In genomic region chr2:200079356-200079755, GRCh38 we compare ENCODE assay signal across 24 cellular contexts.
DNase-seq lines count a peak whose midpoint lies in the region; ATAC-seq, FAIRE-seq and TF ChIP-seq lines count a peak whose summit lies in the region.
"Had no signal": no experiment of that assay in that cellular context is flagged by ENCODE, and none has a peak within 500 bp of the region (broad histone marks: within the 10 kb centered on the region; RNA-seq: fewer than 3 reads in every experiment).

No MANE protein-coding gene starts in this region.

- H4K20me1 ChIP-seq in H1 (replicated peaks in 1 of 2; ENCODE audit: control insufficient read depth in 1 of 2, insufficient read depth in 2 of 2, low read length in 2 of 2): no peaks in the 10 kb centered on the region
- H4K20me1 ChIP-seq: BLaER1 had no signal

- no peak overlapping the region for H2AK5ac ChIP-seq in H1 (ENCODE audit: low read depth, low read length)

- no peak overlapping the region for H2BK120ac ChIP-seq in H1 (replicated peaks; ENCODE audit: low read depth, low read length)

- no peak overlapping the region for H4K91ac ChIP-seq in H1 (replicated peaks; ENCODE audit: insufficient read length, low read length)

- POLR2A ChIA-PET in HEK293 (lab: Yijun Ruan, JAX) (no interaction called here), WTC11 (lab: Charles Lee) (interaction anchor here (0.6 kb wide), 1 partner anchor 236 kb away, joined by 3 read pairs; no protein-coding TSS in a partner anchor), H1 (lab: Charles Lee; ENCODE audit: partially characterized antibody) (no interaction called here)

- no peak overlapping the region for H3K4me2 ChIP-seq in H1 (ENCODE audit: insufficient read depth in 1 of 2, low read depth in 2 of 2, low read length in 2 of 2)
- H3K4me2 ChIP-seq: BLaER1 had no signal

- no peak overlapping the region for H3K27ac ChIP-seq in HEK293 (ENCODE audit: extremely low read depth, low read depth, low read length)
- H3K27ac ChIP-seq in H1 (ENCODE audit: low read depth, low read length): no peak overlapping the region
- H3K27ac ChIP-seq: 22Rv1, BLaER1 had no signal

- H3K4me3 ChIP-seq in HEK293 (ENCODE audit: low read depth, low read length) (no peak overlapping the region), H1 (ENCODE audit: extremely low read depth in 1 of 4, insufficient read depth in 2 of 4, low read depth in 3 of 4, low read length in 4 of 4) (no peak overlapping the region)
- H3K4me3 ChIP-seq: BLaER1, GM12878 had no signal

- no peak overlapping the region for H3K27ac Mint-ChIP-seq in WTC11
- H3K27ac Mint-ChIP-seq in stimulated activated naive B cell treated with anti-CD40 and anti-IgM and Interleukin-4, amounts not matched to agents 10 μg/mL and 1 μg/mL and 100 μg/mL, for 72 hours: no peak overlapping the region
- H3K27ac Mint-ChIP-seq: CD14-positive monocyte; CD4-positive, alpha-beta memory T cell; CD4-positive, CD25-positive, alpha-beta regulatory T cell; CD8-positive, alpha-beta memory T cell had no signal

- H4K8ac ChIP-seq in H1 (ENCODE audit: extremely low read depth, insufficient read depth, low read length): no peak overlapping the region

- H3K14ac ChIP-seq in H1 (ENCODE audit: insufficient read length): no peak overlapping the region

- H3K23me2 ChIP-seq in H1 (ENCODE audit: low read depth, low read length): no peaks in the 10 kb centered on the region

- no peaks in the 10 kb centered on the region for H3K27me3 Mint-ChIP-seq in WTC11 (ENCODE audit: low read depth)
- peaks cover 0 to 8% of the 10 kb centered on the region in 2 donors for H3K27me3 Mint-ChIP-seq in stimulated activated naive B cell treated with anti-CD40 and anti-IgM and Interleukin-4, amounts not matched to agents 10 μg/mL and 1 μg/mL and 100 μg/mL, for 72 hours

- 89% methylated on average over 2 of the region's 2 CpGs; no CpG with 5 or more reads in 1 of the 2 experiments for WGBS in H1 (ENCODE audit: extremely low coverage in 1 of 2, insufficient coverage in 1 of 2, insufficient read length in 1 of 2, insufficient replicate concordance in 2 of 2, low coverage in 1 of 2, low lambda C conversion rate in 2 of 2, missing lambda C conversion rate in 1 of 2), 2 experiments

- no peak for FAIRE-seq in H1 (lab: Jason Lieb, UNC)
- FAIRE-seq: A204.1, GM12878, GM12892, GM18507 had no signal

- no peak overlapping the region for H3K9ac ChIP-seq in H1 (replicated peaks in 1 of 4; ENCODE audit: extremely low read depth in 1 of 4, low read depth in 3 of 4, low read length in 3 of 4)
- H3K9ac ChIP-seq: BLaER1 had no signal

- CTCF ChIA-PET in HEK293 (lab: Yijun Ruan, JAX) (interaction anchor here (0.5 to 0.6 kb wide), 2 partner anchors 409 to 1655 kb away, joined by 3 to 4 read pairs; no protein-coding TSS in a partner anchor), WTC11 (lab: Charles Lee) (no interaction called here), H1 (lab: Charles Lee; ENCODE audit: partially characterized antibody) (interaction anchor here (0.6 to 1.3 kb wide), 3 partner anchors 25 to 397 kb away, joined by 3 read pairs; no protein-coding TSS in a partner anchor)

- no peak for ATAC-seq in WTC11
- no peak for ATAC-seq in stimulated activated naive B cell treated with anti-CD40 and anti-IgM and Interleukin-4, amounts not matched to agents 10 μg/mL and 1 μg/mL and 100 μg/mL, for 72 hours (replicated peaks)
- no peak for ATAC-seq in HG02970 (IDR thresholded peaks at IDR 0.05; ENCODE audit: low FRiP score, unreplicated experiment)
- ATAC-seq: GM12878 had no signal

- DNase-seq in WTC11 (ENCODE audit: low spot score) (no peak), H1 (ENCODE audit: low read depth in 1 of 2, low spot score in 2 of 2) (no peak)
- DNase-seq in stimulated activated naive B cell treated with anti-CD40 and anti-IgM and Interleukin-4, amounts not matched to agents 10 μg/mL and 1 μg/mL and 100 μg/mL, for 72 hours: no peak
- DNase-seq: ACHN; BE2C; C1 segment of cervical spinal cord; CD4-positive, alpha-beta memory T cell; CD4-positive, CD25-positive, alpha-beta regulatory T cell; CD8-positive, alpha-beta memory T cell; COR-L47; DMS 273 treated with DMSO at 0.1 percent for 48 hours; DMS79; DND-41; EL; GDM1 had no signal

- TF ChIP-seq RAD21 in H1 (IDR thresholded peaks at IDR 0.05 in 1 of 2, conservative IDR thresholded peaks at IDR 0.05 in 1 of 2; ENCODE audit: low read depth in 2 of 2, low read length in 2 of 2): no peak

- no peak for TF ChIP-seq CTCF in HEK293 (tag by site-specific recombination; IDR thresholded peaks at IDR 0.05)
- no peak for TF ChIP-seq CTCF in WTC11 (IDR thresholded peaks at IDR 0.05)
- TF ChIP-seq CTCF in H1 (IDR thresholded peaks at IDR 0.05; ENCODE audit: control extremely low read depth in 1 of 3, insufficient read depth in 1 of 3, low read depth in 1 of 3, low read length in 3 of 3): no peak

- no peak overlapping the region for H2AFZ ChIP-seq in H1 (ENCODE audit: low read length)

- peaks cover 18% of the 10 kb centered on the region for H3K4me1 Mint-ChIP-seq in WTC11
- H3K4me1 Mint-ChIP-seq in stimulated activated naive B cell treated with anti-CD40 and anti-IgM and Interleukin-4, amounts not matched to agents 10 μg/mL and 1 μg/mL and 100 μg/mL, for 72 hours: no peaks in the 10 kb centered on the region
- H3K4me1 Mint-ChIP-seq: CD14-positive monocyte; CD4-positive, alpha-beta memory T cell; CD4-positive, CD25-positive, alpha-beta regulatory T cell; CD8-positive, alpha-beta memory T cell had no signal

- no peak overlapping the region for H2BK12ac ChIP-seq in H1 (ENCODE audit: low read depth, low read length)

- no peak overlapping the region for H3K56ac ChIP-seq in H1 (replicated peaks; ENCODE audit: insufficient read length, low read depth, low read length)

- no peak overlapping the region for H3K4me3 Mint-ChIP-seq in WTC11
- no peak overlapping the region for H3K4me3 Mint-ChIP-seq in stimulated activated naive B cell treated with anti-CD40 and anti-IgM and Interleukin-4, amounts not matched to agents 10 μg/mL and 1 μg/mL and 100 μg/mL, for 72 hours
- H3K4me3 Mint-ChIP-seq: CD14-positive monocyte; CD4-positive, alpha-beta memory T cell; CD4-positive, CD25-positive, alpha-beta regulatory T cell; CD8-positive, alpha-beta memory T cell had no signal

- H3K9me3 ChIP-seq in HEK293 (ENCODE audit: control insufficient read depth, insufficient read depth, low read depth, low read length) (no peaks in the 10 kb centered on the region), H1 (ENCODE audit: insufficient read depth in 2 of 2, low read depth in 1 of 2, low read length in 1 of 2) (no peaks in the 10 kb centered on the region; a peak in 1 of 4 replicates)
- H3K9me3 ChIP-seq: BE2C had no signal

- H3K4me1 ChIP-seq in HEK293 (ENCODE audit: control insufficient read depth, insufficient read depth, low read length): peaks cover 6% of the 10 kb centered on the region; the same call in 1 of the 2 replicates
- H3K4me1 ChIP-seq in H1 (replicated peaks in 1 of 4; ENCODE audit: control insufficient read depth in 3 of 4, insufficient read depth in 4 of 4, low read length in 3 of 4): no peaks in the 10 kb centered on the region
- H3K4me1 ChIP-seq: BE2C had no signal

- H3K27me3 ChIP-seq in H1 (replicated peaks in 1 of 4; ENCODE audit: control insufficient read depth in 3 of 4, extremely low read depth in 1 of 4, insufficient read depth in 3 of 4, low read length in 3 of 4): no peaks in the 10 kb centered on the region
- H3K27me3 ChIP-seq: BE2C, BLaER1 had no signal

- no peaks in the 10 kb centered on the region for H3K36me3 Mint-ChIP-seq in WTC11
- H3K36me3 Mint-ChIP-seq in stimulated activated naive B cell treated with anti-CD40 and anti-IgM and Interleukin-4, amounts not matched to agents 10 μg/mL and 1 μg/mL and 100 μg/mL, for 72 hours: no peaks in the 10 kb centered on the region
- H3K36me3 Mint-ChIP-seq: CD14-positive monocyte; CD4-positive, alpha-beta memory T cell; CD4-positive, CD25-positive, alpha-beta regulatory T cell; CD8-positive, alpha-beta memory T cell had no signal

- H2BK5ac ChIP-seq in H1 (ENCODE audit: low read depth, low read length): no peak overlapping the region

- H3K79me1 ChIP-seq in H1 (ENCODE audit: low read depth, low read length): no peaks in the 10 kb centered on the region

- TF ChIP-seq POLR2A in H1 (IDR thresholded peaks at IDR 0.05; ENCODE audit: control extremely low read depth in 1 of 2, low read depth in 2 of 2, low read length in 2 of 2): no peak

- H2BK15ac ChIP-seq in H1 (ENCODE audit: low read length): no peak overlapping the region

- no peaks in the 10 kb centered on the region for H3K79me2 ChIP-seq in H1 (ENCODE audit: control insufficient read depth in 1 of 2, insufficient read depth in 2 of 2, low read length in 2 of 2)

- no peak for TF ChIP-seq EP300 in H1 (IDR thresholded peaks at IDR 0.05; ENCODE audit: borderline replicate concordance in 1 of 2, low read depth in 2 of 2, low read length in 2 of 2)

- H3K4ac ChIP-seq in H1 (replicated peaks; ENCODE audit: insufficient read length, low read depth, low read length): no peak overlapping the region

- no peak overlapping the region for H2BK20ac ChIP-seq in H1 (ENCODE audit: low read length)

- H3K36me3 ChIP-seq in HEK293 (ENCODE audit: control insufficient read depth in 2 of 2, insufficient read depth in 1 of 2, low read length in 2 of 2) (no peaks in the 10 kb centered on the region), H1 (ENCODE audit: control insufficient read depth in 2 of 4, insufficient read depth in 4 of 4, low read length in 3 of 4) (no peaks in the 10 kb centered on the region)
- H3K36me3 ChIP-seq: BE2C, BLaER1 had no signal

- no peak overlapping the region for H3K18ac ChIP-seq in H1 (ENCODE audit: extremely low read depth, low read length)

- H3K23ac ChIP-seq in H1 (ENCODE audit: insufficient read length): no peak overlapping the region

- no peak overlapping the region for H4K5ac ChIP-seq in H1 (ENCODE audit: insufficient read length, low read depth, low read length)

- peaks cover 7% of the 10 kb centered on the region for H3K9me3 Mint-ChIP-seq in WTC11
- peaks cover 0 to 3% of the 10 kb centered on the region in 2 donors for H3K9me3 Mint-ChIP-seq in stimulated activated naive B cell treated with anti-CD40 and anti-IgM and Interleukin-4, amounts not matched to agents 10 μg/mL and 1 μg/mL and 100 μg/mL, for 72 hours
- H3K9me3 Mint-ChIP-seq: CD4-positive, alpha-beta memory T cell; CD8-positive, alpha-beta memory T cell had no signal

TF ChIP-seq in HEK293, 187 proteins besides CTCF, POLR2A, EP300 and RAD21 (continues in another document):
- TF ChIP-seq SETDB1 (IDR thresholded peaks at IDR 0.05; ENCODE audit: insufficient read length, low read length) (peak; percentile 36), ZNF473 (tag by site-specific recombination; IDR thresholded peaks at IDR 0.05) (no peak)

TF ChIP-seq in H1, 55 proteins besides CTCF, POLR2A, EP300 and RAD21:
- TF ChIP-seq ASH2L (IDR thresholded peaks at IDR 0.05; ENCODE audit: low read length): no peak
- TF ChIP-seq KDM1A (IDR thresholded peaks at IDR 0.05; ENCODE audit: borderline replicate concordance, low read length): peak; percentile 77; the same call in 1 of the 2 replicates
